ENCODE assay signal across 8 cellular contexts in the genomic region with DNA sequence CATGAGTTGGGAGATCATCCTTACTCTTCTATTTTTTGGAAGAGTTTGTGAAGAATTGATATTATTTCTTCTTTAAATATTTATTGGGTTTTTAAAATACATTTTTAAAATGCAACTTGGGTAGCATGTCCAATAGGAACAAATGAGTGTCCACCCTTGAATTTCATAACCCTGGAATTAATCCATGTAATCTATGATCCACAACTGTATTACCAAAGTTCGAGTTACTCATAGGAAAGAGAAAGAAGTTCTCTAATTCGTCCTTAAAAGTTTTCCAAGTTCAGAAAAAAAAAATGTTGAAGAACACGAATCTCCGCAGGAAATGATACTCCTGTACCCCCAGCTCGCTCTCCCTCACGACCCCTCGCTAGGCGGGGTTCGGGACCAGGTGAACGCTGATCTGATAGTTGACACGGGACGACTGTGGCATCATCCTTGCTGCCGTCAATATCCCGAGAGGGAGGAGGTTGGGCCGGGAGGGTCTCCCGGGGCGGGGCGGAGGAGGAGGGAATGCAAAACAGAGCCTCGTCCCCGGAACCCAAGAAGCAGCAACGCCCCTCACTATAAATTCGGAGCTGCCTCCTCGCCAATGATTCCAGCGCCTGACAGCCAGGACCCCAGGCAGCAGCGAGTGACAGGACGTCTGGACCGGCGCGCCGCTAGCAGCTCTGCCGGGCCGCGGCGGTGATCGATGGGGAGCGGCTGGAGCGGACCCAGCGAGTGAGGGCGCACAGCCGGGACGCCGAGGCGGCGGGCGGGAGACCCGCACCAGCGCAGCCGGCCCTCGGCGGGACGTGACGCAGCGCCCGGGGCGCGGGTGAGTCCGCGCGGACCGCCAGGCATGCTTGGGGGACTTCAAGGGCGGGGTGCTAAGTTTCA. TPM values are rescaled to one million over a fixed set of nuclear protein-coding genes. Genes with fewer than 3 reads are reported as not detected.
DNase-seq lines count a peak whose midpoint lies in the region; ATAC-seq and TF ChIP-seq lines count a peak whose summit lies in the region.

Gene AGTR1 (plus strand): TSS at position 593 of the 879 bp plus-strand sequence. CDS start 43,133 bp downstream, outside the sequence.

- no peaks in the 10 kb centered on the region for H3K9me3 Mint-ChIP-seq in progenitor cell of endocrine pancreas (ENCODE audit: low read depth)

- no peaks in the 10 kb centered on the region for H3K9me3 ChIP-seq in heart left ventricle

- H3K4me3 ChIP-seq in heart left ventricle = peak within 1 kb of the TSS; percentile 29 to 68 (median 54)

- peak within 1 kb of the TSS; percentile 83 for H3K27ac Mint-ChIP-seq in progenitor cell of endocrine pancreas

- H3K27ac ChIP-seq in heart left ventricle = peak within 1 kb of the TSS in 6 of 12 donors; percentile 18 to 81 (median 36)

- no peaks in the 10 kb centered on the region for H3K36me3 ChIP-seq in heart left ventricle

- peak; percentile 24 for DNase-seq in DMS53 treated with DMSO at 0.1 percent for 48 hours (lab: John Stamatoyannopoulos, UW; ENCODE audit: unreplicated experiment)
- peak; percentile 54 to 83 (median 74) for DNase-seq in heart left ventricle
- peak; percentile 63 for DNase-seq in progenitor cell of endocrine pancreas (ENCODE audit: low spot score, unreplicated experiment)
- DNase-seq in OCI-M1 (lab: John Stamatoyannopoulos, UW) = no peak
- DNase-seq in activated CD8-positive, alpha-beta memory T cell treated with anti-CD3 and anti-CD28 coated beads for 24 hours = no peak

- intact Hi-C loops in heart left ventricle (cut with DNase I) = no loop called here

- H3K4me1 Mint-ChIP-seq in progenitor cell of endocrine pancreas (ENCODE audit: low read depth) = peaks cover 28% of the 10 kb centered on the region

- H3K27me3 Mint-ChIP-seq in progenitor cell of endocrine pancreas = peaks cover 23% of the 10 kb centered on the region

- TF ChIP-seq POLR2A in heart left ventricle (IDR thresholded peaks at IDR 0.05) = peak in 1 of 2 donors; percentile 65

- WGBS in heart left ventricle, 4 donors = 2 to 6% (median 3%) methylated on average over 25 to 61 of the region's 61 CpGs

- no peaks in the 10 kb centered on the region for H3K36me3 Mint-ChIP-seq in progenitor cell of endocrine pancreas (ENCODE audit: insufficient read depth)

- H3K4me3 Mint-ChIP-seq in progenitor cell of endocrine pancreas (ENCODE audit: low read depth) = peak within 1 kb of the TSS; percentile 71

- peaks cover 0 to 29% (median 11%) of the 10 kb centered on the region in 9 donors for H3K27me3 ChIP-seq in heart left ventricle

- peak; percentile 83 for ATAC-seq in SK-N-SH treated with all-trans-retinoic acid at 6 μM for 48 hours
- ATAC-seq in heart left ventricle = peak; percentile 63 to 90 (median 68)
- ATAC-seq in GM18867 (IDR thresholded peaks at IDR 0.05; ENCODE audit: unreplicated experiment) = no peak
- no peak for ATAC-seq in HG02642 (IDR thresholded peaks at IDR 0.05; ENCODE audit: poor library complexity, unreplicated experiment)

- H3K4me1 ChIP-seq in heart left ventricle = peaks cover 0 to 5% (median 0%) of the 10 kb centered on the region in 12 donors

- TF ChIP-seq CTCF in heart left ventricle (IDR thresholded peaks at IDR 0.05) (no peak), progenitor cell of endocrine pancreas (IDR thresholded peaks at IDR 0.05; ENCODE audit: unreplicated experiment) (no peak)

TF ChIP-seq in SK-N-SH treated with all-trans-retinoic acid at 6 μM for 48 hours, 23 proteins besides CTCF, POLR2A, EP300 and RAD21:
- TF ChIP-seq, protein P1, sequence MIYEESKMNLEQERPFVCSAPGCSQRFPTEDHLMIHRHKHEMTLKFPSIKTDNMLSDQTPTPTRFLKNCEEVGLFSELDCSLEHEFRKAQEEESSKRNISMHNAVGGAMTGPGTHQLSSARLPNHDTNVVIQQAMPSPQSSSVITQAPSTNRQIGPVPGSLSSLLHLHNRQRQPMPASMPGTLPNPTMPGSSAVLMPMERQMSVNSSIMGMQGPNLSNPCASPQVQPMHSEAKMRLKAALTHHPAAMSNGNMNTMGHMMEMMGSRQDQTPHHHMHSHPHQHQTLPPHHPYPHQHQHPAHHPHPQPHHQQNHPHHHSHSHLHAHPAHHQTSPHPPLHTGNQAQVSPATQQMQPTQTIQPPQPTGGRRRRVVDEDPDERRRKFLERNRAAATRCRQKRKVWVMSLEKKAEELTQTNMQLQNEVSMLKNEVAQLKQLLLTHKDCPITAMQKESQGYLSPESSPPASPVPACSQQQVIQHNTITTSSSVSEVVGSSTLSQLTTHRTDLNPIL (CRISPR knock-in tag; IDR thresholded peaks at IDR 0.05; ENCODE audit: low read depth) = no peak
- 0 out of 2 replicates have a peak, but pooled peaks have one; percentile 59 for TF ChIP-seq TSHZ2 (CRISPR knock-in tag; IDR thresholded peaks at IDR 0.05)

RNA-seq across cellular contexts. Expression of gene AGTR1, which starts in this region (rescaled TPM):
- total RNA-seq in heart left ventricle (10 to 100 TPM in 1 of 9 donors, 1 to 10 TPM in 3, under 1 TPM in 5; 0.40 to 12.6 (median 1.00) TPM), progenitor cell of endocrine pancreas (7.7 and 8.2 TPM in 2 replicates)
- 1 to 10 TPM; 1.5 to 1.9 TPM for polyA plus RNA-seq in heart left ventricle

Comparison
In these comparisons a context has a peak if more than half of its experiments do, and no peak if none do; other contexts are left out.
1. DNase-seq: peak in DMS53 treated with DMSO at 0.1 percent for 48 hours (single experiment), heart left ventricle (5 of 5) and progenitor cell of endocrine pancreas (single experiment); none in OCI-M1 (single experiment) and activated CD8-positive, alpha-beta memory T cell treated with anti-CD3 and anti-CD28 coated beads for 24 hours (single experiment).
2. ATAC-seq: peak in SK-N-SH treated with all-trans-retinoic acid at 6 μM for 48 hours (single experiment) and heart left ventricle (4 of 4); none in GM18867 (single experiment) and HG02642 (single experiment).